In the genomic region with DNA sequence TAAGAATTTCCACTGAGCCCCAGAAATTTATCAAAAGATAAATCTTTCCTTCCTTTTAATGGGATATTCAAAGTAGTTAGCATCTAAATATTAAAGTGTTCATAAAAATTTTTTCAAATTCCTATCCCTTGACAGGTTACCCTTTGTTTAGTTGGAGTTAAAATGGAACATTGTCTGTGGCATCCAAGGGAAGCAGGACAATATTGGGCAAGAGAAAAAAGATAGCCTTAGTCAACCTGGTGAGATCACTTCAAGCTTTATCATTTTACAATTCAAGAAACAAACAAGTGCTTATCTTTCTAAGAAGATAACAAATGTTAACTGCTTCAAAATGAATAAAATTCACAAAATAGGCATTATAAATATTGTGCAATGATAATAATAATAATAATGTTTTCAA, we compare ENCODE assay signal across 28 cellular contexts. TPM values are rescaled to one million over a fixed set of nuclear protein-coding genes. Genes with fewer than 3 reads are reported as not detected.
"Had no signal": no experiment of that assay in that cellular context is flagged by ENCODE, and none has a peak within 500 bp of the region (broad histone marks: within the 10 kb centered on the region; RNA-seq: fewer than 3 reads in every experiment).

No MANE protein-coding gene starts in this region.

- DNase-seq: colonic mucosa; cortex of kidney; dermis blood vessel endothelial cell; dorsolateral prefrontal cortex; effector CD4-positive, alpha-beta T cell; effector CD8-positive, alpha-beta T cell; effector memory CD4-positive, alpha-beta T cell; effector memory CD8-positive, alpha-beta T cell; endodermal cell; erythroblast; esophagus squamous epithelium; foreskin fibroblast; foreskin keratinocyte; foreskin melanocyte; gastrocnemius medialis; glutamatergic neuron; head of caudate nucleus; heart left ventricle; heart right ventricle had no signal

- H3K27ac ChIP-seq: colonic mucosa, coronary artery, dorsolateral prefrontal cortex, epithelial cell of prostate, esophagus muscularis mucosa, esophagus squamous epithelium, foreskin keratinocyte, gastrocnemius medialis, gastroesophageal sphincter, heart left ventricle, heart right ventricle had no signal

- H3K36me3 ChIP-seq: colonic mucosa, esophagus muscularis mucosa, esophagus squamous epithelium, gastrocnemius medialis, gastroesophageal sphincter, heart left ventricle, heart right ventricle had no signal

- H3K4me3 ChIP-seq: colonic mucosa, coronary artery, dorsolateral prefrontal cortex, esophagus muscularis mucosa, esophagus squamous epithelium, gastrocnemius medialis, gastroesophageal sphincter, heart left ventricle, heart right ventricle had no signal

- H3K4me1 ChIP-seq: colonic mucosa, esophagus muscularis mucosa, esophagus squamous epithelium, foreskin keratinocyte, gastrocnemius medialis, gastroesophageal sphincter, heart left ventricle, heart right ventricle had no signal

- ATAC-seq: effector memory CD8-positive, alpha-beta T cell; esophagus mucosa; foreskin keratinocyte; gastrocnemius medialis; gastroesophageal sphincter; heart left ventricle; heart right ventricle had no signal

- H3K4me3 Mint-ChIP-seq: dendritic cell treated with granulocyte-macrophage colony-stimulating factor and Interleukin-4, amounts not matched to agents 40 ng/mL and 50 ng/mL, for 4 days; effector memory CD8-positive, alpha-beta T cell; endodermal cell had no signal

- H3K9me3 ChIP-seq: colonic mucosa, esophagus muscularis mucosa, esophagus squamous epithelium, gastrocnemius medialis, gastroesophageal sphincter, heart left ventricle, heart right ventricle had no signal

- H3K27me3 ChIP-seq: colonic mucosa, esophagus muscularis mucosa, esophagus squamous epithelium, foreskin keratinocyte, gastrocnemius medialis, gastroesophageal sphincter had no signal

- FAIRE-seq: endometrium, endothelial cell of umbilical vein had no signal

- H3K27ac Mint-ChIP-seq: dendritic cell treated with granulocyte-macrophage colony-stimulating factor and Interleukin-4, amounts not matched to agents 40 ng/mL and 50 ng/mL, for 4 days; effector memory CD8-positive, alpha-beta T cell; endodermal cell had no signal

RNA-seq across cellular contexts. Expression of a gene that starts 21.7 kb away (rescaled TPM):
- total RNA-seq: fibroblast of villous mesenchyme had no signal
